10 cellular contexts compared by ENCODE assay signal in genomic region chr1:77143529-77144121, GRCh38.
DNase-seq lines count a peak whose midpoint lies in the region; ATAC-seq, FAIRE-seq and TF ChIP-seq lines count a peak whose summit lies in the region.
"Had no signal": no experiment of that assay in that cellular context is flagged by ENCODE, and none has a peak within 500 bp of the region (broad histone marks: within the 10 kb centered on the region; RNA-seq: fewer than 3 reads in every experiment).

No MANE protein-coding gene starts in this region.

- no peaks in the 10 kb centered on the region for H3K9me3 ChIP-seq in gastrocnemius medialis

- CTCF ChIA-PET in MCF 10A (lab: Yijun Ruan, JAX), result interaction anchor here (1.0 to 6.7 kb wide), 5 partner anchors 390 to 1235 kb away, joined by 3 to 37 read pairs (median 7); no protein-coding TSS in a partner anchor

- TF ChIP-seq POLR2A in NB4 (IDR thresholded peaks at IDR 0.05; ENCODE audit: extremely low read depth, insufficient read length) (no peak), gastrocnemius medialis (IDR thresholded peaks at IDR 0.05) (no peak)

- BruUV-seq in MCF 10A (replicated peaks; lab: Mats Ljungman, UMichigan), result no TSS peak

- H3K36me3 ChIP-seq in gastrocnemius medialis, result no peaks in the 10 kb centered on the region

- H3K27me3 Mint-ChIP-seq in MCF 10A (ENCODE audit: insufficient read depth, unreplicated experiment), result no peaks in the 10 kb centered on the region
- no peaks in the 10 kb centered on the region for H3K27me3 Mint-ChIP-seq in neural crest cell (ENCODE audit: low read depth)
- H3K27me3 Mint-ChIP-seq: activated T-cell treated with anti-CD3 and anti-CD28 coated beads, Interleukin-2, amount 50 U/mL, for 24 hours had no signal

- H3K27ac ChIP-seq in gastrocnemius medialis, result no peak overlapping the region

- H3K27ac Mint-ChIP-seq in MCF 10A (ENCODE audit: low read depth, unreplicated experiment), result no peak overlapping the region
- no peak overlapping the region for H3K27ac Mint-ChIP-seq in neural crest cell (ENCODE audit: unreplicated experiment)
- H3K27ac Mint-ChIP-seq: activated T-cell treated with anti-CD3 and anti-CD28 coated beads, Interleukin-2, amount 50 U/mL, for 24 hours had no signal

- in situ Hi-C loops in gastrocnemius medialis (cut with MboI; ENCODE audit: low sequenced_read_pairs in 4 of 4), result loop anchor here in 1 of 4 donors (10.0 kb wide), 1 partner anchor 391 kb away; no protein-coding TSS in a partner anchor

- peaks cover 8% of the 10 kb centered on the region for H3K36me3 Mint-ChIP-seq in MCF 10A (ENCODE audit: insufficient read depth, unreplicated experiment)
- H3K36me3 Mint-ChIP-seq in neural crest cell (ENCODE audit: low read depth), result no peaks in the 10 kb centered on the region

- no peaks in the 10 kb centered on the region for H3K4me1 ChIP-seq in gastrocnemius medialis

- POLR2A ChIA-PET in MCF 10A (lab: Yijun Ruan, JAX), result interaction anchor here (0.9 to 1.3 kb wide), 2 partner anchors 20 to 989 kb away, joined by 3 read pairs; no protein-coding TSS in a partner anchor

- H3K9me3 Mint-ChIP-seq in MCF 10A (ENCODE audit: unreplicated experiment) (no peaks in the 10 kb centered on the region), neural crest cell (no peaks in the 10 kb centered on the region)
- H3K9me3 Mint-ChIP-seq: activated T-cell treated with anti-CD3 and anti-CD28 coated beads, Interleukin-2, amount 50 U/mL, for 24 hours had no signal

- H3K4me1 Mint-ChIP-seq in MCF 10A (ENCODE audit: insufficient read depth, unreplicated experiment) (no peaks in the 10 kb centered on the region), neural crest cell (no peaks in the 10 kb centered on the region)

- intact Hi-C loops in MCF 10A (cut with micrococcal nuclease) (loop anchor here (1.0 to 5.0 kb wide), 3 partner anchors 989 to 1235 kb away; no protein-coding TSS in a partner anchor), gastrocnemius medialis (cut with DNase I; ENCODE audit: low total_unique reads) (no loop called here)

- ATAC-seq in gastrocnemius medialis, result no peak

- peak; percentile 11 for DNase-seq in NB4 (ENCODE audit: low read depth)
- peak; percentile 8 for DNase-seq in MCF 10A (ENCODE audit: unreplicated experiment)
- no peak for DNase-seq in neural crest cell (ENCODE audit: low read depth, low spot score)
- no peak for DNase-seq in activated CD8-positive, alpha-beta memory T cell treated with anti-CD3 and anti-CD28 coated beads for 24 hours
- no peak for DNase-seq in gastrocnemius medialis
- no peak for DNase-seq in D341Med (ENCODE audit: low spot score)
- DNase-seq: activated T-cell treated with anti-CD3 and anti-CD28 coated beads, Interleukin-2, amount 50 U/mL, for 24 hours; NCI-H1436 treated with DMSO at 0.1 percent for 48 hours; stimulated activated CD4-positive, alpha-beta T cell treated with anti-CD3 and anti-CD28 coated beads, Interleukin-15, amount 100 ng/mL, for 24 hours had no signal

- FAIRE-seq in G401.6 (lab: Jason Lieb, UNC), result peak; percentile 51

- no peak for TF ChIP-seq CTCF in NB4 (IDR thresholded peaks at IDR 0.05; ENCODE audit: low read depth, low read length)
- peak; percentile 36 for TF ChIP-seq CTCF in MCF 10A (IDR thresholded peaks at IDR 0.05; ENCODE audit: unreplicated experiment)
- TF ChIP-seq CTCF in neural crest cell (conservative IDR thresholded peaks at IDR 0.05), result peak; percentile 72
- peak in 2 of 5 experiments; percentile 4 to 18 for TF ChIP-seq CTCF in gastrocnemius medialis (IDR thresholded peaks at IDR 0.05 in 4 of 5, conservative IDR thresholded peaks at IDR 0.05 in 1 of 5)

- H3K4me3 ChIP-seq in NB4 (ENCODE audit: low read depth, low read length) (no peak overlapping the region), gastrocnemius medialis (no peak overlapping the region)

- H3K27me3 ChIP-seq in gastrocnemius medialis, result no peaks in the 10 kb centered on the region

- H3K4me3 Mint-ChIP-seq in MCF 10A (ENCODE audit: unreplicated experiment) (no peak overlapping the region), neural crest cell (no peak overlapping the region)
- H3K4me3 Mint-ChIP-seq: activated T-cell treated with anti-CD3 and anti-CD28 coated beads, Interleukin-2, amount 50 U/mL, for 24 hours had no signal

Comparison
In these comparisons a context has a peak if more than half of its experiments do, and no peak if none do; other contexts are left out.
1. DNase-seq: peak in NB4 (single experiment) and MCF 10A (single experiment); none in neural crest cell (single experiment), activated CD8-positive, alpha-beta memory T cell treated with anti-CD3 and anti-CD28 coated beads for 24 hours (single experiment), gastrocnemius medialis (0 of 2) and D341Med (single experiment).